In the genomic region with DNA sequence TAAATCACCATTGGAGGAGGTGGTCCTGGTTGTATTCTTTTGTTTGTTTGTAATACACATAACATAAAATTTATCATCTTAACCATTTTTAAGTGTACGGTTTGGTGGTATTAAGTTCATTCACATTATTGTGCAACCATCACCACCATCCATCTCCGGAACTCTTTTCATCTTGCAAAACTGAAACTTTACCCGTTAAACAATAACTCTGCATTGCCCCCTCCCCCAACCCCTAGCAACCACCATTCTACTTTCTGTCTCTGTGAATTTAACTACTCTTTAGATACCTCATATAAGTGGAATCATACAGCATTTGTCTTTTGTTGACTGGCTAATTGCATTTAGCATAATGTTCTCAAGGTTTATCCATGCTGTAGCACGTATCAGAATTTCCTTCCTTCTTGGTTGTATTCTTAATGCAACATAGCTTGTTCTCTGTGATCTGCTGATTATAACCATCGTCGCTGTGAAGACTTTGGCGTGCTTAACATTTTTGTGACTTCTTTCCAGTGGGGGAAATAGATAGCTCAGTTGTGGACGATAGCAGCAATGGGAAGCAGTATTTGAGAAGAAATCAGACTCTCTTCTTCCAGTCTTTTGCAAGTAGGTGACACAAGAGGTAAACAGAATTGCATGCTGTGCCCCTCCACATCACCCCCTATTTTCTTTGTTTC, we compare ENCODE assay signal across 1 cellular context.
TF ChIP-seq lines count a peak whose summit lies in the region.

No MANE protein-coding gene starts in this region.

TF ChIP-seq in HepG2, 621 proteins besides CTCF, POLR2A, EP300 and RAD21 (continued from another document and continues in another):
- TF ChIP-seq, protein P1, sequence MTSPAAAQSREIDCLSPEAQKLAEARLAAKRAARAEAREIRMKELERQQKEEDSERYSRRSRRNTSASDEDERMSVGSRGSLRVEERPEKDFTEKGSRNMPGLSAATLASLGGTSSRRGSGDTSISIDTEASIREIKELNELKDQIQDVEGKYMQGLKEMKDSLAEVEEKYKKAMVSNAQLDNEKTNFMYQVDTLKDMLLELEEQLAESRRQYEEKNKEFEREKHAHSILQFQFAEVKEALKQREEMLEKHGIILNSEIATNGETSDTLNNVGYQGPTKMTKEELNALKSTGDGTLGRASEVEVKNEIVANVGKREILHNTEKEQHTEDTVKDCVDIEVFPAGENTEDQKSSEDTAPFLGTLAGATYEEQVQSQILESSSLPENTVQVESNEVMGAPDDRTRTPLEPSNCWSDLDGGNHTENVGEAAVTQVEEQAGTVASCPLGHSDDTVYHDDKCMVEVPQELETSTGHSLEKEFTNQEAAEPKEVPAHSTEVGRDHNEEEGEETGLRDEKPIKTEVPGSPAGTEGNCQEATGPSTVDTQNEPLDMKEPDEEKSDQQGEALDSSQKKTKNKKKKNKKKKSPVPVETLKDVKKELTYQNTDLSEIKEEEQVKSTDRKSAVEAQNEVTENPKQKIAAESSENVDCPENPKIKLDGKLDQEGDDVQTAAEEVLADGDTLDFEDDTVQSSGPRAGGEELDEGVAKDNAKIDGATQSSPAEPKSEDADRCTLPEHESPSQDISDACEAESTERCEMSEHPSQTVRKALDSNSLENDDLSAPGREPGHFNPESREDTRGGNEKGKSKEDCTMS (CRISPR knock-in tag; conservative IDR thresholded peaks at IDR 0.05): no peak
- TF ChIP-seq AKAP8 (CRISPR knock-in tag; IDR thresholded peaks at IDR 0.05): no peak
- no peak for TF ChIP-seq ZKSCAN5 (CRISPR knock-in tag; IDR thresholded peaks at IDR 0.05)
- TF ChIP-seq NR2F6 (IDR thresholded peaks at IDR 0.05): no peak
- TF ChIP-seq NR2F6 (CRISPR knock-in tag; IDR thresholded peaks at IDR 0.05): 0 out of 2 replicates have a peak, but pooled peaks have one; percentile 18
- TF ChIP-seq, protein P2, sequence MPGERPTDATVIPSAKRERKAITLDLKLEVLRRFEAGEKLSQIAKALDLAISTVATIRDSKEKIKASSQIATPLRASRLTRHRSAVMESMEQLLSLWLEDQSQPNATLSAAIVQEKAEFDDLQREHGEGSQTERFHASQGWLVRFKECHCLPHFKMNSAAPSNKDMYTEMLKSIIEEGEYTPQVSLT (CRISPR knock-in tag; IDR thresholded peaks at IDR 0.05; ENCODE audit: borderline replicate concordance, low read depth): no peak
- TF ChIP-seq ISL2 (CRISPR knock-in tag; IDR thresholded peaks at IDR 0.05): peak; percentile 71; the same call in 1 of the 2 replicates
- TF ChIP-seq THYN1 (CRISPR knock-in tag; IDR thresholded peaks at IDR 0.05; ENCODE audit: borderline replicate concordance, low read depth): no peak
- TF ChIP-seq, protein P3, sequence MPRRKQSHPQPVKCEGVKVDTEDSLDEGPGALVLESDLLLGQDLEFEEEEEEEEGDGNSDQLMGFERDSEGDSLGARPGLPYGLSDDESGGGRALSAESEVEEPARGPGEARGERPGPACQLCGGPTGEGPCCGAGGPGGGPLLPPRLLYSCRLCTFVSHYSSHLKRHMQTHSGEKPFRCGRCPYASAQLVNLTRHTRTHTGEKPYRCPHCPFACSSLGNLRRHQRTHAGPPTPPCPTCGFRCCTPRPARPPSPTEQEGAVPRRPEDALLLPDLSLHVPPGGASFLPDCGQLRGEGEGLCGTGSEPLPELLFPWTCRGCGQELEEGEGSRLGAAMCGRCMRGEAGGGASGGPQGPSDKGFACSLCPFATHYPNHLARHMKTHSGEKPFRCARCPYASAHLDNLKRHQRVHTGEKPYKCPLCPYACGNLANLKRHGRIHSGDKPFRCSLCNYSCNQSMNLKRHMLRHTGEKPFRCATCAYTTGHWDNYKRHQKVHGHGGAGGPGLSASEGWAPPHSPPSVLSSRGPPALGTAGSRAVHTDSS (CRISPR knock-in tag; conservative IDR thresholded peaks at IDR 0.05): no peak
- no peak for TF ChIP-seq HNRNPUL1 (IDR thresholded peaks at IDR 0.05; ENCODE audit: low read depth, low read length)
- TF ChIP-seq SOX5 (CRISPR knock-in tag; IDR thresholded peaks at IDR 0.05; ENCODE audit: borderline replicate concordance): peak; percentile 65; the same call in 1 of the 2 replicates
- TF ChIP-seq, protein P4, sequence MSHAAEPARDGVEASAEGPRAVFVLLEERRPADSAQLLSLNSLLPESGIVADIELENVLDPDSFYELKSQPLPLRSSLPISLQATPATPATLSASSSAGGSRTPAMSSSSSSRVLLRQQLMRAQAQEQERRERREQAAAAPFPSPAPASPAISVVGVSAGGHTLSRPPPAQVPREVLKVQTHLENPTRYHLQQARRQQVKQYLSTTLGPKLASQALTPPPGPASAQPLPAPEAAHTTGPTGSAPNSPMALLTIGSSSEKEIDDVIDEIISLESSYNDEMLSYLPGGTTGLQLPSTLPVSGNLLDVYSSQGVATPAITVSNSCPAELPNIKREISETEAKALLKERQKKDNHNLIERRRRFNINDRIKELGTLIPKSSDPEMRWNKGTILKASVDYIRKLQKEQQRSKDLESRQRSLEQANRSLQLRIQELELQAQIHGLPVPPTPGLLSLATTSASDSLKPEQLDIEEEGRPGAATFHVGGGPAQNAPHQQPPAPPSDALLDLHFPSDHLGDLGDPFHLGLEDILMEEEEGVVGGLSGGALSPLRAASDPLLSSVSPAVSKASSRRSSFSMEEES (CRISPR knock-in tag; IDR thresholded peaks at IDR 0.05): no peak
- TF ChIP-seq, protein P5, sequence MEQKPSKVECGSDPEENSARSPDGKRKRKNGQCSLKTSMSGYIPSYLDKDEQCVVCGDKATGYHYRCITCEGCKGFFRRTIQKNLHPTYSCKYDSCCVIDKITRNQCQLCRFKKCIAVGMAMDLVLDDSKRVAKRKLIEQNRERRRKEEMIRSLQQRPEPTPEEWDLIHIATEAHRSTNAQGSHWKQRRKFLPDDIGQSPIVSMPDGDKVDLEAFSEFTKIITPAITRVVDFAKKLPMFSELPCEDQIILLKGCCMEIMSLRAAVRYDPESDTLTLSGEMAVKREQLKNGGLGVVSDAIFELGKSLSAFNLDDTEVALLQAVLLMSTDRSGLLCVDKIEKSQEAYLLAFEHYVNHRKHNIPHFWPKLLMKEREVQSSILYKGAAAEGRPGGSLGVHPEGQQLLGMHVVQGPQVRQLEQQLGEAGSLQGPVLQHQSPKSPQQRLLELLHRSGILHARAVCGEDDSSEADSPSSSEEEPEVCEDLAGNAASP (CRISPR knock-in tag; IDR thresholded peaks at IDR 0.05; ENCODE audit: borderline replicate concordance): peak; percentile 41; the same call in 1 of the 2 replicates
- TF ChIP-seq, protein P6, sequence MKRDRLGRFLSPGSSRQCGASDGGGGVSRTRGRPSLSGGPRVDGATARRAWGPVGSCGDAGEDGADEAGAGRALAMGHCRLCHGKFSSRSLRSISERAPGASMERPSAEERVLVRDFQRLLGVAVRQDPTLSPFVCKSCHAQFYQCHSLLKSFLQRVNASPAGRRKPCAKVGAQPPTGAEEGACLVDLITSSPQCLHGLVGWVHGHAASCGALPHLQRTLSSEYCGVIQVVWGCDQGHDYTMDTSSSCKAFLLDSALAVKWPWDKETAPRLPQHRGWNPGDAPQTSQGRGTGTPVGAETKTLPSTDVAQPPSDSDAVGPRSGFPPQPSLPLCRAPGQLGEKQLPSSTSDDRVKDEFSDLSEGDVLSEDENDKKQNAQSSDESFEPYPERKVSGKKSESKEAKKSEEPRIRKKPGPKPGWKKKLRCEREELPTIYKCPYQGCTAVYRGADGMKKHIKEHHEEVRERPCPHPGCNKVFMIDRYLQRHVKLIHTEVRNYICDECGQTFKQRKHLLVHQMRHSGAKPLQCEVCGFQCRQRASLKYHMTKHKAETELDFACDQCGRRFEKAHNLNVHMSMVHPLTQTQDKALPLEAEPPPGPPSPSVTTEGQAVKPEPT (CRISPR knock-in tag; IDR thresholded peaks at IDR 0.05; ENCODE audit: low read depth): no peak
- TF ChIP-seq, protein P7, sequence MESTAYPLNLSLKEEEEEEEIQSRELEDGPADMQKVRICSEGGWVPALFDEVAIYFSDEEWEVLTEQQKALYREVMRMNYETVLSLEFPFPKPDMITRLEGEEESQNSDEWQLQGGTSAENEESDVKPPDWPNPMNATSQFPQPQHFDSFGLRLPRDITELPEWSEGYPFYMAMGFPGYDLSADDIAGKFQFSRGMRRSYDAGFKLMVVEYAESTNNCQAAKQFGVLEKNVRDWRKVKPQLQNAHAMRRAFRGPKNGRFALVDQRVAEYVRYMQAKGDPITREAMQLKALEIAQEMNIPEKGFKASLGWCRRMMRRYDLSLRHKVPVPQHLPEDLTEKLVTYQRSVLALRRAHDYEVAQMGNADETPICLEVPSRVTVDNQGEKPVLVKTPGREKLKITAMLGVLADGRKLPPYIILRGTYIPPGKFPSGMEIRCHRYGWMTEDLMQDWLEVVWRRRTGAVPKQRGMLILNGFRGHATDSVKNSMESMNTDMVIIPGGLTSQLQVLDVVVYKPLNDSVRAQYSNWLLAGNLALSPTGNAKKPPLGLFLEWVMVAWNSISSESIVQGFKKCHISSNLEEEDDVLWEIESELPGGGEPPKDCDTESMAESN (CRISPR knock-in tag; conservative IDR thresholded peaks at IDR 0.05): no peak
- TF ChIP-seq PPARG (CRISPR knock-in tag; conservative IDR thresholded peaks at IDR 0.05): peak; percentile 55; the same call in 1 of the 2 replicates
- TF ChIP-seq KDM3A (CRISPR knock-in tag; IDR thresholded peaks at IDR 0.05; ENCODE audit: low read depth): 0 out of 2 replicates have a peak, but pooled peaks have one; percentile 30
- TF ChIP-seq CEBPG (CRISPR knock-in tag; IDR thresholded peaks at IDR 0.05): peak; percentile 90
- TF ChIP-seq, protein P8, sequence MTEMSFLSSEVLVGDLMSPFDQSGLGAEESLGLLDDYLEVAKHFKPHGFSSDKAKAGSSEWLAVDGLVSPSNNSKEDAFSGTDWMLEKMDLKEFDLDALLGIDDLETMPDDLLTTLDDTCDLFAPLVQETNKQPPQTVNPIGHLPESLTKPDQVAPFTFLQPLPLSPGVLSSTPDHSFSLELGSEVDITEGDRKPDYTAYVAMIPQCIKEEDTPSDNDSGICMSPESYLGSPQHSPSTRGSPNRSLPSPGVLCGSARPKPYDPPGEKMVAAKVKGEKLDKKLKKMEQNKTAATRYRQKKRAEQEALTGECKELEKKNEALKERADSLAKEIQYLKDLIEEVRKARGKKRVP (CRISPR knock-in tag; IDR thresholded peaks at IDR 0.05): no peak
- TF ChIP-seq KLF12 (CRISPR knock-in tag; IDR thresholded peaks at IDR 0.05; ENCODE audit: borderline replicate concordance): no peak
- TF ChIP-seq, protein P9, sequence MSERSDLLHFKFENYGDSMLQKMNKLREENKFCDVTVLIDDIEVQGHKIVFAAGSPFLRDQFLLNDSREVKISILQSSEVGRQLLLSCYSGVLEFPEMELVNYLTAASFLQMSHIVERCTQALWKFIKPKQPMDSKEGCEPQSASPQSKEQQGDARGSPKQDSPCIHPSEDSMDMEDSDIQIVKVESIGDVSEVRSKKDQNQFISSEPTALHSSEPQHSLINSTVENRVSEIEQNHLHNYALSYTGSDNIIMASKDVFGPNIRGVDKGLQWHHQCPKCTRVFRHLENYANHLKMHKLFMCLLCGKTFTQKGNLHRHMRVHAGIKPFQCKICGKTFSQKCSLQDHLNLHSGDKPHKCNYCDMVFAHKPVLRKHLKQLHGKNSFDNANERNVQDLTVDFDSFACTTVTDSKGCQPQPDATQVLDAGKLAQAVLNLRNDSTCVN (CRISPR knock-in tag; IDR thresholded peaks at IDR 0.05; ENCODE audit: borderline replicate concordance): no peak
- no peak for TF ChIP-seq ZNF264 (CRISPR knock-in tag; IDR thresholded peaks at IDR 0.05)
- TF ChIP-seq TBL1XR1 (IDR thresholded peaks at IDR 0.05; ENCODE audit: borderline replicate concordance, low read length, partially characterized antibody): no peak
- TF ChIP-seq ZFX (CRISPR knock-in tag; IDR thresholded peaks at IDR 0.05; ENCODE audit: low read depth): no peak
- TF ChIP-seq MBD4 (IDR thresholded peaks at IDR 0.05; ENCODE audit: borderline replicate concordance, low read length): no peak
- peak; percentile 17; the same call in 1 of the 2 replicates for TF ChIP-seq THAP11 (CRISPR knock-in tag; IDR thresholded peaks at IDR 0.05)
- TF ChIP-seq, protein P10, sequence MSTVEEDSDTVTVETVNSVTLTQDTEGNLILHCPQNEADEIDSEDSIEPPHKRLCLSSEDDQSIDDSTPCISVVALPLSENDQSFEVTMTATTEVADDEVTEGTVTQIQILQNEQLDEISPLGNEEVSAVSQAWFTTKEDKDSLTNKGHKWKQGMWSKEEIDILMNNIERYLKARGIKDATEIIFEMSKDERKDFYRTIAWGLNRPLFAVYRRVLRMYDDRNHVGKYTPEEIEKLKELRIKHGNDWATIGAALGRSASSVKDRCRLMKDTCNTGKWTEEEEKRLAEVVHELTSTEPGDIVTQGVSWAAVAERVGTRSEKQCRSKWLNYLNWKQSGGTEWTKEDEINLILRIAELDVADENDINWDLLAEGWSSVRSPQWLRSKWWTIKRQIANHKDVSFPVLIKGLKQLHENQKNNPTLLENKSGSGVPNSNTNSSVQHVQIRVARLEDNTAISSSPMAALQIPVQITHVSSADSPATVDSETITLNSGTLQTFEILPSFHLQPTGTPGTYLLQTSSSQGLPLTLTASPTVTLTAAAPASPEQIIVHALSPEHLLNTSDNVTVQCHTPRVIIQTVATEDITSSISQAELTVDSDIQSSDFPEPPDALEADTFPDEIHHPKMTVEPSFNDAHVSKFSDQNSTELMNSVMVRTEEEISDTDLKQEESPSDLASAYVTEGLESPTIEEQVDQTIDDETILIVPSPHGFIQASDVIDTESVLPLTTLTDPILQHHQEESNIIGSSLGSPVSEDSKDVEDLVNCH (CRISPR knock-in tag; IDR thresholded peaks at IDR 0.05): no peak
- TF ChIP-seq TEAD2 (CRISPR knock-in tag; IDR thresholded peaks at IDR 0.05): no peak
- TF ChIP-seq, protein P11, sequence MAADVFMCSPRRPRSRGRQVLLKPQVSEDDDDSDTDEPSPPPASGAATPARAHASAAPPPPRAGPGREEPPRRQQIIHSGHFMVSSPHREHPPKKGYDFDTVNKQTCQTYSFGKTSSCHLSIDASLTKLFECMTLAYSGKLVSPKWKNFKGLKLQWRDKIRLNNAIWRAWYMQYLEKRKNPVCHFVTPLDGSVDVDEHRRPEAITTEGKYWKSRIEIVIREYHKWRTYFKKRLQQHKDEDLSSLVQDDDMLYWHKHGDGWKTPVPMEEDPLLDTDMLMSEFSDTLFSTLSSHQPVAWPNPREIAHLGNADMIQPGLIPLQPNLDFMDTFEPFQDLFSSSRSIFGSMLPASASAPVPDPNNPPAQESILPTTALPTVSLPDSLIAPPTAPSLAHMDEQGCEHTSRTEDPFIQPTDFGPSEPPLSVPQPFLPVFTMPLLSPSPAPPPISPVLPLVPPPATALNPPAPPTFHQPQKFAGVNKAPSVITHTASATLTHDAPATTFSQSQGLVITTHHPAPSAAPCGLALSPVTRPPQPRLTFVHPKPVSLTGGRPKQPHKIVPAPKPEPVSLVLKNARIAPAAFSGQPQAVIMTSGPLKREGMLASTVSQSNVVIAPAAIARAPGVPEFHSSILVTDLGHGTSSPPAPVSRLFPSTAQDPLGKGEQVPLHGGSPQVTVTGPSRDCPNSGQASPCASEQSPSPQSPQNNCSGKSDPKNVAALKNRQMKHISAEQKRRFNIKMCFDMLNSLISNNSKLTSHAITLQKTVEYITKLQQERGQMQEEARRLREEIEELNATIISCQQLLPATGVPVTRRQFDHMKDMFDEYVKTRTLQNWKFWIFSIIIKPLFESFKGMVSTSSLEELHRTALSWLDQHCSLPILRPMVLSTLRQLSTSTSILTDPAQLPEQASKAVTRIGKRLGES (CRISPR knock-in tag; IDR thresholded peaks at IDR 0.05; ENCODE audit: borderline replicate concordance): no peak
